Comparison of ENCODE assay signal across 1 cellular context in genomic region chr10:75205908-75206307, GRCh38.
TF ChIP-seq lines count a peak whose summit lies in the region.

No MANE protein-coding gene starts in this region.

TF ChIP-seq in K562, 482 proteins besides CTCF, POLR2A, EP300 and RAD21 (continued from another document):
- TF ChIP-seq JUND (IDR thresholded peaks at IDR 0.05; ENCODE audit: borderline replicate concordance, low read depth, low read length) (no peak), JUND (tag; IDR thresholded peaks at IDR 0.05; ENCODE audit: borderline replicate concordance, low read depth, low read length) (no peak), ZFP1 (CRISPR knock-in tag; IDR thresholded peaks at IDR 0.05) (no peak), DEAF1 (CRISPR knock-in tag; IDR thresholded peaks at IDR 0.05) (no peak), ZNF431 (CRISPR knock-in tag; IDR thresholded peaks at IDR 0.05) (no peak), ZBED1 (IDR thresholded peaks at IDR 0.05) (no peak), KDM4B (IDR thresholded peaks at IDR 0.05; ENCODE audit: borderline replicate concordance in 2 of 2, low read depth in 1 of 2) (no peak), NCOA4 (IDR thresholded peaks at IDR 0.05; ENCODE audit: partially characterized antibody) (no peak), ATF3 (IDR thresholded peaks at IDR 0.05) (no peak), ATF3 (CRISPR knock-in tag; conservative IDR thresholded peaks at IDR 0.05) (no peak), CTBP1 (IDR thresholded peaks at IDR 0.05; ENCODE audit: borderline replicate concordance) (no peak), HOXB6 (CRISPR knock-in tag; IDR thresholded peaks at IDR 0.05; ENCODE audit: borderline replicate concordance) (no peak), CBFA2T3 (IDR thresholded peaks at IDR 0.05) (no peak), BCL6 (CRISPR knock-in tag; IDR thresholded peaks at IDR 0.05) (no peak), ZBTB7A (IDR thresholded peaks at IDR 0.05; ENCODE audit: borderline replicate concordance, control insufficient read depth, low read depth, low read length) (no peak), ZC3H11A (IDR thresholded peaks at IDR 0.05; ENCODE audit: low read depth, low read length) (no peak), CREB5 (CRISPR knock-in tag; IDR thresholded peaks at IDR 0.05) (no peak), MCM5 (IDR thresholded peaks at IDR 0.05; ENCODE audit: low read depth) (no peak), MYNN (IDR thresholded peaks at IDR 0.05) (no peak), MYNN (CRISPR knock-in tag; IDR thresholded peaks at IDR 0.05) (no peak), PHF21A (IDR thresholded peaks at IDR 0.05; ENCODE audit: borderline replicate concordance, low read depth) (no peak), RBM15 (IDR thresholded peaks at IDR 0.05; ENCODE audit: insufficient read depth, low read length) (no peak), ZNF121 (CRISPR knock-in tag; conservative IDR thresholded peaks at IDR 0.05) (peak; percentile 87), FOXA3 (CRISPR knock-in tag; conservative IDR thresholded peaks at IDR 0.05 in 1 of 2, IDR thresholded peaks at IDR 0.05 in 1 of 2) (peak in 1 of 2 experiments; percentile 69; a peak in 2 of 4 replicates), CREBBP (IDR thresholded peaks at IDR 0.05; ENCODE audit: low read depth, low read length) (no peak), ZBTB9 (CRISPR knock-in tag; IDR thresholded peaks at IDR 0.05) (no peak), MAZ (CRISPR knock-in tag; conservative IDR thresholded peaks at IDR 0.05 in 1 of 2, IDR thresholded peaks at IDR 0.05 in 1 of 2) (no peak), RBM25 (IDR thresholded peaks at IDR 0.05; ENCODE audit: low read depth, low read length, severe bottlenecking) (peak; percentile 61)
